8 cellular contexts compared by ENCODE assay signal in genomic region chr1:84506002-84506728, GRCh38. TPM values are rescaled to one million over a fixed set of nuclear protein-coding genes. Genes with fewer than 3 reads are reported as not detected.
DNase-seq lines count a peak whose midpoint lies in the region; ATAC-seq and TF ChIP-seq lines count a peak whose summit lies in the region.

GNG5 (minus strand) TSS chr1:84506581; CDS start chr1:84506091, 490 bp downstream.
A gene with protein sequence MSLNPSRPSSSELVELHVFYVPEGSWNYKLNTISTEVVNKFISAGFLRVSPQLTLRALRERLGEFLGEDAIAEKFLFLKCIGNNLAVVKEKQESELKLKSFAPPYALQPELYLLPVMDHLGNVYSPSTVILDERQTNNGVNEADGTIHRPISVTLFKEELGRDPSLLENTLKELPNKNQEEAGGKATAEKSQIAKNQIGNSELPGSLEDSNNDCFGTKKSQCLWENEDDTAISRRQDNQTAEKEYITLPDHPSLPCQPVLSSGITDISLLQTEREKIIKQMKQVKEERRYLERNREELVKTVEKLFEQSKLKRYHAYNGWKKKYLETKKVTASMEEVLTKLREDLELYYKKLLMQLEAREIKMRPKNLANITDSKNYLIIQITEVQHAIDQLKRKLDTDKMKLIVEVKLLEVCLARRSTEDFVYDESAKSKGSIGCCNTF (plus strand): TSS chr1:84506386. CDS start chr1:84516360, 9,974 bp downstream.

- H3K36me3 Mint-ChIP-seq in CD4-positive, alpha-beta memory T cell = peaks cover 4 to 25% of the 10 kb centered on the region in 2 donors
- H3K36me3 Mint-ChIP-seq in activated CD8-positive, alpha-beta T cell treated with anti-CD3 and anti-CD28 coated beads for 36 hours (ENCODE audit: low read depth) = peaks cover 37% of the 10 kb centered on the region

- ATAC-seq in GM19455 (IDR thresholded peaks at IDR 0.05; ENCODE audit: unreplicated experiment) (peak; percentile 83), lung (ENCODE audit: insufficient read depth, low FRiP score) (peak; percentile 94)
- peak; percentile 90 for ATAC-seq in activated CD8-positive, alpha-beta T cell treated with anti-CD3 and anti-CD28 coated beads for 36 hours

- H3K4me1 Mint-ChIP-seq in CD4-positive, alpha-beta memory T cell = peaks cover 28 to 55% (median 34%) of the 10 kb centered on the region in 4 donors
- peaks cover 27% of the 10 kb centered on the region for H3K4me1 Mint-ChIP-seq in activated CD8-positive, alpha-beta T cell treated with anti-CD3 and anti-CD28 coated beads for 36 hours (ENCODE audit: low read depth)

- H3K4me1 ChIP-seq in CD4-positive, alpha-beta memory T cell (ENCODE audit: insufficient read depth, low read length) = peaks cover 47% of the 10 kb centered on the region
- H3K4me1 ChIP-seq in ectodermal cell (ENCODE audit: control insufficient read depth, insufficient read depth, low read length) (peaks cover 6% of the 10 kb centered on the region), lung (ENCODE audit: control insufficient read depth in 2 of 2, insufficient read depth in 2 of 2, low read length in 2 of 2) (peaks cover 3 to 23% of the 10 kb centered on the region in 2 donors)

- H3K9me3 ChIP-seq in CD4-positive, alpha-beta memory T cell (ENCODE audit: control insufficient read depth in 1 of 2, low read length in 2 of 2) = no peaks in the 10 kb centered on the region
- no peaks in the 10 kb centered on the region for H3K9me3 ChIP-seq in ectodermal cell (ENCODE audit: control insufficient read depth, low read length)
- H3K9me3 ChIP-seq in lung (ENCODE audit: control insufficient read depth in 2 of 2, insufficient read depth in 1 of 2, low read length in 1 of 2) = no peaks in the 10 kb centered on the region

- 0 to 1% methylated on average over 60 of the region's 60 CpGs for WGBS in ectodermal cell, 2 experiments
- 1% methylated on average over 60 of the region's 60 CpGs for WGBS in lung, 2 donors

- peak within 1 kb of the TSS; percentile 68 to 87 for H3K4me3 ChIP-seq in CD4-positive, alpha-beta memory T cell (ENCODE audit: low read length in 2 of 2)
- H3K4me3 ChIP-seq in ectodermal cell (ENCODE audit: insufficient read depth, low read depth, low read length) = peak within 1 kb of the TSS; percentile 77
- peak within 1 kb of the TSS; percentile 90 for H3K4me3 ChIP-seq in lung

- TF ChIP-seq CTCF in activated CD8-positive, alpha-beta T cell treated with anti-CD3 and anti-CD28 coated beads for 36 hours (IDR thresholded peaks at IDR 0.05) = no peak
- no peak for TF ChIP-seq CTCF in lung (IDR thresholded peaks at IDR 0.05; ENCODE audit: control extremely low read depth, extremely low read depth)

- intact Hi-C loops in CD4-positive, alpha-beta memory T cell (cut with micrococcal nuclease) = loop anchor here (1.0 to 10.0 kb wide), 9 partner anchors 27 to 1199 kb away; partner anchors contain the start of genes BCL10, CTBS, PRKACB and RPF1
- intact Hi-C loops in activated CD8-positive, alpha-beta T cell treated with anti-CD3 and anti-CD28 coated beads for 36 hours (cut with micrococcal nuclease) = loop anchor here (5.0 kb wide), 1 partner anchor 181 kb away; no protein-coding TSS in a partner anchor

- no peaks in the 10 kb centered on the region for H3K36me3 ChIP-seq in CD4-positive, alpha-beta memory T cell (ENCODE audit: insufficient read depth, low read length)
- peaks cover 3% of the 10 kb centered on the region for H3K36me3 ChIP-seq in ectodermal cell (ENCODE audit: control insufficient read depth, insufficient read depth, low read length)
- no peaks in the 10 kb centered on the region for H3K36me3 ChIP-seq in lung (ENCODE audit: control insufficient read depth in 2 of 2, insufficient read depth in 2 of 2, low read length in 2 of 2)

- CTCF ChIA-PET in CD4-positive, alpha-beta memory T cell (lab: Charles Lee; ENCODE audit: partially characterized antibody) = interaction anchor here (1.2 to 2.4 kb wide), 9 partner anchors 26 to 365 kb away, joined by 3 to 15 read pairs (median 7); partner anchors contain the start of genes CTBS and PRKACB
- CTCF ChIA-PET in activated CD8-positive, alpha-beta T cell treated with anti-CD3 and anti-CD28 coated beads for 36 hours (lab: Charles Lee) = interaction anchor here (0.7 to 2.3 kb wide), 12 partner anchors 24 to 439 kb away, joined by 3 to 12 read pairs (median 3); partner anchors contain the start of gene CTBS

- DNase-seq in CD4-positive, alpha-beta memory T cell = peak; percentile 94 to 97 (median 96)
- DNase-seq in HK-2 (ENCODE audit: unreplicated experiment) = peak; percentile 98
- DNase-seq in NCI-H82 treated with DMSO at 0.1 percent for 48 hours (lab: John Stamatoyannopoulos, UW; ENCODE audit: unreplicated experiment) = peak; percentile 91
- peak; percentile 99 for DNase-seq in activated CD8-positive, alpha-beta T cell treated with anti-CD3 and anti-CD28 coated beads for 36 hours
- DNase-seq in lung (ENCODE audit: low spot score) = peak; percentile 99
- DNase-seq in stimulated activated CD4-positive, alpha-beta T cell treated with anti-CD3 and anti-CD28 coated beads, TNF-alpha, amount 100 ng/mL, for 24 hours (ENCODE audit: low read depth in 3 of 3) = peak; percentile 94 to 97 (median 95)

- POLR2A ChIA-PET in CD4-positive, alpha-beta memory T cell (lab: Charles Lee; ENCODE audit: partially characterized antibody) = interaction anchor here (0.7 to 2.6 kb wide), 22 partner anchors 8 to 771 kb away, joined by 3 to 75 read pairs (median 4); partner anchors contain the start of genes C1orf52, CTBS, PRKACB and RPF1
- POLR2A ChIA-PET in activated CD8-positive, alpha-beta T cell treated with anti-CD3 and anti-CD28 coated beads for 36 hours (lab: Charles Lee) = interaction anchor here (0.5 to 4.8 kb wide), 13 partner anchors 9 to 362 kb away, joined by 3 to 45 read pairs (median 3); partner anchors contain the start of genes CTBS, PRKACB and RPF1

- H3K4me3 Mint-ChIP-seq in CD4-positive, alpha-beta memory T cell = peak within 1 kb of the TSS; percentile 92 to 99 (median 98)
- H3K4me3 Mint-ChIP-seq in activated CD8-positive, alpha-beta T cell treated with anti-CD3 and anti-CD28 coated beads for 36 hours = peak within 1 kb of the TSS; percentile 99

- H3K9me3 Mint-ChIP-seq in CD4-positive, alpha-beta memory T cell = peaks cover 0 to 6% (median 0%) of the 10 kb centered on the region in 8 donors
- H3K9me3 Mint-ChIP-seq in activated CD8-positive, alpha-beta T cell treated with anti-CD3 and anti-CD28 coated beads for 36 hours = peaks cover 7% of the 10 kb centered on the region

- H3K27me3 ChIP-seq in CD4-positive, alpha-beta memory T cell (ENCODE audit: insufficient read depth, low read length) = no peaks in the 10 kb centered on the region
- H3K27me3 ChIP-seq in ectodermal cell (ENCODE audit: control insufficient read depth, insufficient read depth, low read length, poor library complexity, severe bottlenecking) (no peaks in the 10 kb centered on the region), lung (ENCODE audit: control insufficient read depth, insufficient read depth) (no peaks in the 10 kb centered on the region)

- peak within 1 kb of the TSS; percentile 93 to 99 (median 97) for H3K27ac Mint-ChIP-seq in CD4-positive, alpha-beta memory T cell
- H3K27ac Mint-ChIP-seq in activated CD8-positive, alpha-beta T cell treated with anti-CD3 and anti-CD28 coated beads for 36 hours = peak within 1 kb of the TSS; percentile 99

- H3K27ac ChIP-seq in CD4-positive, alpha-beta memory T cell (ENCODE audit: low read depth, low read length) = peak within 1 kb of the TSS; percentile 81
- H3K27ac ChIP-seq in ectodermal cell (ENCODE audit: insufficient read depth, low read depth, low read length, poor library complexity, severe bottlenecking) (peak within 1 kb of the TSS; percentile 95), lung (ENCODE audit: low read depth in 1 of 2, low read length in 1 of 2) (peak within 1 kb of the TSS; percentile 98 to 99)

- no peaks in the 10 kb centered on the region for H3K27me3 Mint-ChIP-seq in CD4-positive, alpha-beta memory T cell
- H3K27me3 Mint-ChIP-seq in activated CD8-positive, alpha-beta T cell treated with anti-CD3 and anti-CD28 coated beads for 36 hours = no peaks in the 10 kb centered on the region

RNA-seq across cellular contexts. Expression of gene GNG5, which starts in this region (rescaled TPM):
- 10 to 100 TPM; 38.1 to 45.5 TPM for total RNA-seq in CD4-positive, alpha-beta memory T cell
- polyA plus RNA-seq in CD4-positive, alpha-beta memory T cell = 100 to 1,000 TPM; 205 to 250 TPM
- 100 to 1,000 TPM; 101 to 106 TPM for total RNA-seq in activated CD8-positive, alpha-beta T cell treated with anti-CD3 and anti-CD28 coated beads for 36 hours
- polyA plus RNA-seq in ectodermal cell (2013, experiment 1 of 4) = 237 TPM
- 245 TPM for polyA plus RNA-seq in ectodermal cell (2013, experiment 2 of 4)
- polyA plus RNA-seq in ectodermal cell (2013, experiment 3 of 4) = 275 TPM
- polyA plus RNA-seq in ectodermal cell (2013, experiment 4 of 4) = 297 TPM
- total RNA-seq in lung = 100 to 1,000 TPM in 1 of 2 donors, 10 to 100 TPM in 1; 60.7 to 115 TPM
- polyA plus RNA-seq in lung = 100 to 1,000 TPM; 207 to 263 TPM

RNA-seq across cellular contexts. Expression of the second gene that starts in this region (rescaled TPM):
- total RNA-seq in CD4-positive, alpha-beta memory T cell = 1 to 10 TPM; 1.7 to 3.4 TPM
- under 1 TPM in 1 of 2 donors, not detected in 1; 0.72 TPM for polyA plus RNA-seq in CD4-positive, alpha-beta memory T cell
- total RNA-seq in activated CD8-positive, alpha-beta T cell treated with anti-CD3 and anti-CD28 coated beads for 36 hours = 1 to 10 TPM; 2.5 to 3.0 TPM
- polyA plus RNA-seq in ectodermal cell (2013, experiment 1 of 4) = 2.1 TPM
- polyA plus RNA-seq in ectodermal cell (2013, experiment 2 of 4) = 3.6 TPM
- 5.3 TPM for polyA plus RNA-seq in ectodermal cell (2013, experiment 3 of 4)
- polyA plus RNA-seq in ectodermal cell (2013, experiment 4 of 4) = 5.7 TPM
- total RNA-seq in lung = 1 to 10 TPM; 3.2 to 3.9 TPM
- polyA plus RNA-seq in lung = 1 to 10 TPM in 1 of 2 donors, under 1 TPM in 1; 0.71 to 1.7 TPM

Comparison
In these comparisons a context has a peak if more than half of its experiments do, and no peak if none do; other contexts are left out.
1. Peak in every context shown above with its lines: DNase-seq, ATAC-seq, H3K4me3 ChIP-seq and H3K27ac ChIP-seq.